8 cellular contexts compared by ENCODE assay signal in the genomic region with DNA sequence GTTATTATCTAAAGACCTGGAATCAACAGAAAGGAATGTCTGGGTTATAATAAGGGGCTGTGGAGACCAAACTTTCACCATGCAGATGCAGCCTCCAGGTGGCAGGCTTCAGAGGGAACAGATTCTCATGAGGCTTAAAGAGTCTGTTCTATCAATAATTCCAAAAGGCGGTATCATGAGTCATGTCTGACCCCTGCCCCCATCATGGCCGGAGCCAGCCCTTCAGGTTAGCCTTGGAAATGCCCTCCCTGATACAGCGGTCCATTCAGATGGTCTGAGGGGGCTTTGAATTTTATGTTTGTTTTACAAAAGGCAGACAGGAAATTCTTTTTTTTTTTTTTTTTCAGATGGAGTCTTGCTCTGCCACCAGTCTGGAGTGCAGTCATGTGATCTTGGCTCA. TPM values are rescaled to one million over a fixed set of nuclear protein-coding genes. Genes with fewer than 3 reads are reported as not detected.
A peak's percentile ranks its signal among the peaks of the same experiment; 100 is the strongest.
DNase-seq lines count a peak whose midpoint lies in the region; ATAC-seq, FAIRE-seq and TF ChIP-seq lines count a peak whose summit lies in the region.

No MANE protein-coding gene starts in this region.

- H3K4me3 ChIP-seq in body of pancreas (no peak overlapping the region), left lung (no peak overlapping the region), testis (no peak overlapping the region)

- peak; percentile 78 for FAIRE-seq in RCC 7860 (lab: Jason Lieb, UNC)

- H3K4me1 ChIP-seq in body of pancreas (no peaks in the 10 kb centered on the region), left lung (peaks cover 4 to 45% of the 10 kb centered on the region in 2 donors), testis (no peaks in the 10 kb centered on the region)

- ATAC-seq in HG02884 (IDR thresholded peaks at IDR 0.05; ENCODE audit: unreplicated experiment) (peak; percentile 43), body of pancreas (peak; percentile 93), left lung (peak; percentile 54)

- intact Hi-C loops in body of pancreas (cut with DNase I), result loop anchor here (10.0 kb wide), 1 partner anchor 119 kb away; no protein-coding TSS in a partner anchor
- intact Hi-C loops in left lung (cut with DNase I), result loop anchor here in 1 of 2 donors (10.0 kb wide), 1 partner anchor 119 kb away; no protein-coding TSS in a partner anchor
- intact Hi-C loops in testis (cut with DNase I; ENCODE audit: low total_unique reads), result no loop called here

- H3K9me3 ChIP-seq in body of pancreas (no peaks in the 10 kb centered on the region), left lung (no peaks in the 10 kb centered on the region), testis (no peaks in the 10 kb centered on the region)

- 3 to 5% methylated on average over 3 of the region's 3 CpGs for WGBS in body of pancreas, 2 donors
- 13 to 35% methylated on average over 3 of the region's 3 CpGs for WGBS in testis, 2 donors

- TF ChIP-seq CTCF in body of pancreas (IDR thresholded peaks at IDR 0.05) (peak; percentile 43 to 72 (median 66)), left lung (IDR thresholded peaks at IDR 0.05) (peak; percentile 31 to 39), testis (IDR thresholded peaks at IDR 0.05) (peak; percentile 17 to 45 (median 44))

- DNase-seq in D341Med (ENCODE audit: low spot score) (peak; percentile 51), RCC 7860 (ENCODE audit: low spot score) (peak; percentile 67), body of pancreas (peak; percentile 52 to 67 (median 60)), left lung (no peak), testis (peak; percentile 56), NCI-H446 treated with DMSO at 0.1 percent for 48 hours (lab: John Stamatoyannopoulos, UW) (no peak)
- no peak for DNase-seq in activated CD4-positive, CD25-positive, alpha-beta regulatory T cell treated with anti-CD3 and anti-CD28 coated beads, Interleukin-2, amount 50 U/mL, for 72 hours

- H3K27me3 ChIP-seq in body of pancreas, result no peaks in the 10 kb centered on the region
- H3K27me3 ChIP-seq in left lung, result no peaks in the 10 kb centered on the region
- no peaks in the 10 kb centered on the region for H3K27me3 ChIP-seq in testis

- H3K27ac ChIP-seq in body of pancreas (no peak overlapping the region), left lung (peak overlapping the region in 1 of 2 donors; percentile 77), testis (no peak overlapping the region)

- no peaks in the 10 kb centered on the region for H3K36me3 ChIP-seq in body of pancreas (replicated peaks in 1 of 2; ENCODE audit: insufficient read depth in 1 of 2, low read depth in 2 of 2)
- H3K36me3 ChIP-seq in left lung, result peaks cover 0 to 3% of the 10 kb centered on the region in 2 donors
- H3K36me3 ChIP-seq in testis (ENCODE audit: low read depth, missing control alignments), result no peaks in the 10 kb centered on the region

- TF ChIP-seq POLR2A in body of pancreas (IDR thresholded peaks at IDR 0.05), result no peak
- TF ChIP-seq POLR2A in testis (IDR thresholded peaks at IDR 0.05), result no peak

RNA-seq across cellular contexts. Expression of a gene that starts 21.7 kb away (rescaled TPM):
- total RNA-seq in body of pancreas (10 to 100 TPM; 68.5 to 92.6 TPM), left lung (100 to 1,000 TPM; 314 to 374 TPM), testis (100 to 1,000 TPM; 177 to 231 TPM)
- 254 TPM for polyA plus RNA-seq in testis (ENCODE audit: insufficient read depth, low read depth, low replicate concordance)

Comparison
In these comparisons a context has a peak if more than half of its experiments do, and no peak if none do; other contexts are left out.
1. DNase-seq: peak in D341Med (single experiment), RCC 7860 (single experiment), body of pancreas (4 of 4) and testis (single experiment); none in left lung (0 of 2), activated CD4-positive, CD25-positive, alpha-beta regulatory T cell treated with anti-CD3 and anti-CD28 coated beads, Interleukin-2, amount 50 U/mL, for 72 hours (single experiment) and NCI-H446 treated with DMSO at 0.1 percent for 48 hours (single experiment).
2. ATAC-seq: peak in every context shown above with its lines; median percentile 93 in body of pancreas; 54 in left lung; 43 in HG02884.
3. Peak in every context shown above with its lines, with median percentiles within 50 percentile points of each other: CTCF ChIP-seq.